7 cellular contexts compared by ENCODE assay signal in the genomic region with DNA sequence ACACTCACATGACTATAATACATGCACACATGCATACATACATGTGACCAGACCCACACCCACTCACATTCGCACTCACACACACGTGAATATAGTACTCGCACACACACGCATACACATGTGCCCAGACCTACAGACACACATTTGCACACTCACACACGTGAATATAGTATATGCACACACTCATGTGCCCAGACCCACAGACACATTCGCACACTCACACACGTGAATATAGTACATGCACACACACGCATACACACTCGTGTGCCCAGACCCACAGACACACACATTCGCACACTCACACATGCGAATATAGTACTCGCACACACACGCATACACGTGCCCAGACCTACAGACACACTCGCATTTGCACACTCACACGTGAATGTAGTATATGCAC.
A peak's percentile ranks its signal among the peaks of the same experiment; 100 is the strongest.
DNase-seq lines count a peak whose midpoint lies in the region; FAIRE-seq and TF ChIP-seq lines count a peak whose summit lies in the region.
"Not testable (repeated sequence)": the region's sequence is repeated elsewhere in the genome, so short reads cannot be mapped to it uniquely, and the experiment has no call there.

No MANE protein-coding gene starts in this region.

- not testable (repeated sequence) for H4K20me1 ChIP-seq in astrocyte (ENCODE audit: insufficient read depth, low read length)

- H3K4me1 ChIP-seq in SJSA1 (replicated peaks) (peaks cover 24% of the 10 kb centered on the region), astrocyte (ENCODE audit: insufficient read depth, low read length) (peaks cover 24% of the 10 kb centered on the region)
- H3K4me1 ChIP-seq in spleen: not testable (repeated sequence)

- TF ChIP-seq POLR2A in GM12891 (IDR thresholded peaks at IDR 0.05; ENCODE audit: low read depth, low read length); spleen (IDR thresholded peaks at IDR 0.05): not testable (repeated sequence)

- not testable (repeated sequence) for H3K9me3 ChIP-seq in SJSA1 (replicated peaks); astrocyte (ENCODE audit: insufficient read depth, low read depth, low read length)
- peaks cover 0 to 11% (median 0%) of the 10 kb centered on the region in 8 donors for H3K9me3 ChIP-seq in spleen

- H3K36me3 ChIP-seq in SJSA1; astrocyte (ENCODE audit: insufficient read depth, low read length); bronchial epithelial cell (ENCODE audit: control insufficient read depth, insufficient read depth, low read length): not testable (repeated sequence)
- H3K36me3 ChIP-seq in spleen: peaks cover 0 to 25% (median 0%) of the 10 kb centered on the region in 6 donors

- WGBS in spleen, 5 donors: 96 to 98% (median 96%) methylated on average over 16 of the region's 16 CpGs

- not testable (repeated sequence) for H3K27me3 Mint-ChIP-seq in astrocyte (ENCODE audit: low read depth, unreplicated experiment); mesothelial cell of epicardium (ENCODE audit: low read depth)

- H3K4me2 ChIP-seq in astrocyte (ENCODE audit: low read length): peak overlapping the region; percentile 90

- peaks cover 13% of the 10 kb centered on the region for H3K79me2 ChIP-seq in astrocyte (ENCODE audit: insufficient read depth, low read length)

- peak overlapping the region; percentile 85 for H3K9ac ChIP-seq in astrocyte (ENCODE audit: low read length)

- H3K9me3 Mint-ChIP-seq in astrocyte (ENCODE audit: unreplicated experiment); mesothelial cell of epicardium: not testable (repeated sequence)

- H3K4me3 ChIP-seq in SJSA1 (peak overlapping the region; percentile 22), astrocyte (ENCODE audit: insufficient read depth, low read depth, low read length) (peak overlapping the region; percentile 64), fibroblast of the aortic adventitia (ENCODE audit: low read depth, low read length) (peak overlapping the region; percentile 68)
- not testable (repeated sequence) for H3K4me3 ChIP-seq in bronchial epithelial cell (ENCODE audit: low read depth, low read length); spleen

- peak; percentile 60 for FAIRE-seq in GM12891 (lab: Jason Lieb, UNC)
- not testable (repeated sequence) for FAIRE-seq in astrocyte (lab: Jason Lieb, UNC)
- FAIRE-seq in bronchial epithelial cell (lab: Jason Lieb, UNC): peak; percentile 62

- H3K27me3 ChIP-seq in SJSA1 (replicated peaks); astrocyte (ENCODE audit: insufficient read depth, low read length); bronchial epithelial cell (ENCODE audit: control insufficient read depth, insufficient read depth, low read length); spleen (replicated peaks in 1 of 7): not testable (repeated sequence)

- not testable (repeated sequence) for H3K36me3 Mint-ChIP-seq in astrocyte (ENCODE audit: low read depth, unreplicated experiment); mesothelial cell of epicardium

- not testable (repeated sequence) for H3K4me3 Mint-ChIP-seq in astrocyte (ENCODE audit: unreplicated experiment); mesothelial cell of epicardium

- H3K27ac ChIP-seq in SJSA1, spleen: not testable (repeated sequence)
- peak overlapping the region; percentile 93 for H3K27ac ChIP-seq in astrocyte (ENCODE audit: low read depth, low read length)

- not testable (repeated sequence) for TF ChIP-seq CTCF in astrocyte (IDR thresholded peaks at IDR 0.05; ENCODE audit: insufficient read depth, low read depth, low read length); bronchial epithelial cell (IDR thresholded peaks at IDR 0.05; ENCODE audit: insufficient read depth, low read length, severe bottlenecking); fibroblast of the aortic adventitia (IDR thresholded peaks at IDR 0.05; ENCODE audit: insufficient read depth, low read length); mesothelial cell of epicardium (IDR thresholded peaks at IDR 0.05; ENCODE audit: unreplicated experiment); spleen (IDR thresholded peaks at IDR 0.05 in 8 of 11, conservative IDR thresholded peaks at IDR 0.05 in 3 of 11)

- intact Hi-C loops in spleen (cut with DNase I; ENCODE audit: low total_unique reads): not testable (repeated sequence)

- H3K27ac Mint-ChIP-seq in astrocyte (ENCODE audit: unreplicated experiment): not testable (repeated sequence)
- H3K27ac Mint-ChIP-seq in mesothelial cell of epicardium: peak overlapping the region; percentile 41

- H2AFZ ChIP-seq in astrocyte (ENCODE audit: low read depth, low read length): not testable (repeated sequence)

- not testable (repeated sequence) for DNase-seq in GM12891 (ENCODE audit: insufficient read length, low spot score); SJSA1 (ENCODE audit: low read depth in 1 of 2, low spot score in 2 of 2); astrocyte (ENCODE audit: low read depth); bronchial epithelial cell (ENCODE audit: low read depth); fibroblast of the aortic adventitia (ENCODE audit: low read depth)
- DNase-seq in mesothelial cell of epicardium (ENCODE audit: low spot score in 2 of 2, unreplicated experiment in 2 of 2) (peak in 1 of 2 experiments; percentile 10), spleen (peak; percentile 4)

- not testable (repeated sequence) for H3K4me1 Mint-ChIP-seq in astrocyte (ENCODE audit: low read depth, unreplicated experiment)
- peaks cover 21% of the 10 kb centered on the region for H3K4me1 Mint-ChIP-seq in mesothelial cell of epicardium
